Comparison of ENCODE assay signal across 17 cellular contexts in the genomic region with DNA sequence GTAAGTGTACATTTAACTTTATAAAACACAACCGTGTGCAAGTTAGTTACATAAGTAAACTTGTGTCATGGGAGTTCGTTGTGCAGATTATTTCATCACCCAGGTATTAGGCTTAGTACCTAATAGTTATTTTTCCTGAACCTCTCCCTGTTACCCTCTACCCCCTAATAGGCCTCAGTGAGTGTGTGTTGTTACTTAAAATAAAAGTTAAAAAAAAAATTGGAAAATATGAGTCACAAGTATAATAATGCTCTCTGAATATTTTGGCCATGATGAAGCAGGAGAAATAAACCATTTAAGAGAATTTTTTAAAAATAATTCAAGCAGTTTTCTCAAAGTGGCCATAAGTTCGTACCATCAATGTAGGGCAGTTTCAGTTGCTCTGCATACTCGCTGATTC.
DNase-seq lines count a peak whose midpoint lies in the region; FAIRE-seq and TF ChIP-seq lines count a peak whose summit lies in the region.
"Had no signal": no experiment of that assay in that cellular context is flagged by ENCODE, and none has a peak within 500 bp of the region (broad histone marks: within the 10 kb centered on the region; RNA-seq: fewer than 3 reads in every experiment).

No MANE protein-coding gene starts in this region.

- H3K4me2 ChIP-seq in neural progenitor cell (no peak overlapping the region), PC-9 (no peak overlapping the region)

- FAIRE-seq in bronchial epithelial cell (lab: Jason Lieb, UNC) (no peak), H54 (lab: Jason Lieb, UNC) (no peak)
- FAIRE-seq: K562 had no signal

- H4K20me1 ChIP-seq in neural progenitor cell (ENCODE audit: low read depth) (no peaks in the 10 kb centered on the region), PC-9 (ENCODE audit: insufficient read depth) (no peaks in the 10 kb centered on the region)

- intact Hi-C loops in PC-9 (cut with micrococcal nuclease; ENCODE audit: unreplicated experiment) = no loop called here

- H3K4me3 ChIP-seq in AG04450 (ENCODE audit: low read depth, low read length) = no peak overlapping the region; the same call in 1 of the 2 replicates
- H3K4me3 ChIP-seq in bronchial epithelial cell (ENCODE audit: low read depth, low read length) = no peak overlapping the region
- H3K4me3 ChIP-seq in neural progenitor cell = no peak overlapping the region
- H3K4me3 ChIP-seq in PC-9 = no peak overlapping the region
- H3K4me3 ChIP-seq: K562 had no signal

- no peaks in the 10 kb centered on the region for H3K36me3 Mint-ChIP-seq in neural progenitor cell
- H3K36me3 Mint-ChIP-seq: activated naive CD4-positive, alpha-beta T cell treated with anti-CD3 and anti-CD28 coated beads, Interleukin-2, amount 50 U/mL, for 72 hours; type B pancreatic cell had no signal

- H3K9me2 ChIP-seq in PC-9 (ENCODE audit: insufficient read depth) = no peaks in the 10 kb centered on the region

- H3K9me3 Mint-ChIP-seq in neural progenitor cell = peaks cover 2% of the 10 kb centered on the region
- H3K9me3 Mint-ChIP-seq: activated B cell treated with CpG ODN at 0.5 μM for 24 hours, type B pancreatic cell had no signal

- H3K4me3 Mint-ChIP-seq in neural progenitor cell = no peak overlapping the region
- H3K4me3 Mint-ChIP-seq: activated B cell treated with CpG ODN at 0.5 μM for 24 hours, type B pancreatic cell had no signal

- H3K27me3 ChIP-seq in AG04450 (ENCODE audit: control insufficient read depth, insufficient read depth, low read length) (no peaks in the 10 kb centered on the region), bronchial epithelial cell (ENCODE audit: control insufficient read depth, insufficient read depth, low read length) (no peaks in the 10 kb centered on the region), neural progenitor cell (no peaks in the 10 kb centered on the region), PC-9 (ENCODE audit: insufficient read depth, low read depth) (no peaks in the 10 kb centered on the region)

- no TSS peak for BruUV-seq in PC-9 (replicated peaks; lab: Mats Ljungman, UMichigan)

- TF ChIP-seq POLR2A in H54 (IDR thresholded peaks at IDR 0.05; ENCODE audit: low read depth, low read length) = no peak

- TF ChIP-seq CTCF in AG04450 (IDR thresholded peaks at IDR 0.05; ENCODE audit: low read depth, low read length) (no peak), bronchial epithelial cell (IDR thresholded peaks at IDR 0.05; ENCODE audit: insufficient read depth, low read length, severe bottlenecking) (no peak), neural progenitor cell (IDR thresholded peaks at IDR 0.05) (no peak), PC-9 (conservative IDR thresholded peaks at IDR 0.05) (no peak)

- CTCF ChIA-PET in AG04450 (lab: Charles Lee) = no interaction called here
- CTCF ChIA-PET in PC-9 (lab: Charles Lee) = no interaction called here

- no peaks in the 10 kb centered on the region for H3K36me3 ChIP-seq in bronchial epithelial cell (ENCODE audit: control insufficient read depth, insufficient read depth, low read length)
- H3K36me3 ChIP-seq in neural progenitor cell = no peaks in the 10 kb centered on the region
- H3K36me3 ChIP-seq in PC-9 (ENCODE audit: low read depth) = no peaks in the 10 kb centered on the region

- H3F3A ChIP-seq in neural progenitor cell (ENCODE audit: low read depth) (no peaks in the 10 kb centered on the region), PC-9 (ENCODE audit: insufficient read depth, low read depth) (no peaks in the 10 kb centered on the region)

- H3K4me1 Mint-ChIP-seq in neural progenitor cell = no peaks in the 10 kb centered on the region
- H3K4me1 Mint-ChIP-seq: activated B cell treated with CpG ODN at 0.5 μM for 24 hours had no signal

- H3K9me3 ChIP-seq in AG04450 (ENCODE audit: control insufficient read depth, insufficient read depth, low read length) = no peaks in the 10 kb centered on the region
- no peaks in the 10 kb centered on the region for H3K9me3 ChIP-seq in neural progenitor cell (ENCODE audit: low read depth)
- no peaks in the 10 kb centered on the region for H3K9me3 ChIP-seq in PC-9 (ENCODE audit: insufficient read depth, low read depth)

- H2AFZ ChIP-seq in neural progenitor cell (replicated peaks) = no peak overlapping the region
- H2AFZ ChIP-seq in PC-9 = no peak overlapping the region

- peak; percentile 13 for DNase-seq in AG04450 (ENCODE audit: low read depth, low spot score)
- peak; percentile 1 for DNase-seq in NCI-H226
- DNase-seq in bronchial epithelial cell (ENCODE audit: low read depth) = peak; percentile 42
- peak; percentile 11 for DNase-seq in hepatic stellate cell (ENCODE audit: low spot score)
- no peak for DNase-seq in GOT3 (lab: John Stamatoyannopoulos, UW)
- no peak for DNase-seq in neural progenitor cell (ENCODE audit: low spot score)
- no peak for DNase-seq in H54 (ENCODE audit: insufficient read length, low spot score)
- DNase-seq in PC-9 = no peak
- DNase-seq: activated B cell treated with CpG ODN at 0.5 μM for 24 hours; caudate nucleus; foreskin melanocyte; NCI-H526; SHP77; stimulated activated naive CD8-positive, alpha-beta T cell treated with anti-CD3 and anti-CD28 coated beads, Interleukin-15, Interleukin-2, amounts not matched to agents 100 U/mL and 50 U/mL, for 24 hours had no signal

- H3K4me1 ChIP-seq in neural progenitor cell (no peaks in the 10 kb centered on the region), PC-9 (replicated peaks; ENCODE audit: insufficient read depth) (no peaks in the 10 kb centered on the region)

- H3K79me2 ChIP-seq in neural progenitor cell (ENCODE audit: low read depth) (no peaks in the 10 kb centered on the region), PC-9 (ENCODE audit: low read depth) (no peaks in the 10 kb centered on the region)

- no peaks in the 10 kb centered on the region for H3K27me3 Mint-ChIP-seq in neural progenitor cell (ENCODE audit: insufficient read depth, low read depth)
- H3K27me3 Mint-ChIP-seq: activated B cell treated with CpG ODN at 0.5 μM for 24 hours, type B pancreatic cell had no signal

- no peak overlapping the region for H3K9ac ChIP-seq in neural progenitor cell

- peak overlapping the region; percentile 65 for H3K27ac ChIP-seq in AG04450 (ENCODE audit: low read depth, low read length)
- H3K27ac ChIP-seq in neural progenitor cell = no peak overlapping the region
- no peak overlapping the region for H3K27ac ChIP-seq in PC-9

- POLR2A ChIA-PET in AG04450 (lab: Yijun Ruan, JAX) (no interaction called here), PC-9 (lab: Charles Lee; ENCODE audit: unreplicated experiment) (no interaction called here)

- H3K27ac Mint-ChIP-seq in neural progenitor cell = no peak overlapping the region
- H3K27ac Mint-ChIP-seq: activated B cell treated with CpG ODN at 0.5 μM for 24 hours; activated naive CD4-positive, alpha-beta T cell treated with anti-CD3 and anti-CD28 coated beads, Interleukin-2, amount 50 U/mL, for 72 hours; type B pancreatic cell had no signal

Comparison
In these comparisons a context has a peak if more than half of its experiments do, and no peak if none do; other contexts are left out.
1. DNase-seq: peak in AG04450 (single experiment), NCI-H226 (single experiment), bronchial epithelial cell (single experiment) and hepatic stellate cell (single experiment); none in GOT3 (single experiment), neural progenitor cell (single experiment), H54 (single experiment) and PC-9 (0 of 2).